ENCODE assay signal across 12 cellular contexts in genomic region chr1:184889902-184890301, GRCh38.
A peak's percentile ranks its signal among the peaks of the same experiment; 100 is the strongest.
DNase-seq lines count a peak whose midpoint lies in the region; ATAC-seq, FAIRE-seq and TF ChIP-seq lines count a peak whose summit lies in the region.
"Had no signal": no experiment of that assay in that cellular context is flagged by ENCODE, and none has a peak within 500 bp of the region (broad histone marks: within the 10 kb centered on the region; RNA-seq: fewer than 3 reads in every experiment).

No MANE protein-coding gene starts in this region.

- no peaks in the 10 kb centered on the region for H3K27me3 ChIP-seq in CD8-positive, alpha-beta memory T cell (ENCODE audit: insufficient read depth, low read length, poor library complexity, severe bottlenecking)
- H3K27me3 ChIP-seq in OCI-LY3 (ENCODE audit: low read depth, low read length) (no peaks in the 10 kb centered on the region), pancreas (no peaks in the 10 kb centered on the region), mesendoderm (ENCODE audit: insufficient read depth, low read length, poor library complexity) (no peaks in the 10 kb centered on the region)

- H3K4me3 ChIP-seq in CD8-positive, alpha-beta memory T cell (ENCODE audit: low read length) = no peak overlapping the region
- no peak overlapping the region for H3K4me3 ChIP-seq in OCI-LY3 (ENCODE audit: low read length)
- no peak overlapping the region for H3K4me3 ChIP-seq in pancreas
- no peak overlapping the region for H3K4me3 ChIP-seq in mesendoderm (ENCODE audit: low read length)

- H3K23ac ChIP-seq in mesendoderm (ENCODE audit: low read length) = no peak overlapping the region

- TF ChIP-seq CTCF in OCI-LY3 (IDR thresholded peaks at IDR 0.05; ENCODE audit: low read depth, low read length) (no peak), pancreas (IDR thresholded peaks at IDR 0.05) (no peak)

- POLR2A ChIA-PET in CD8-positive, alpha-beta memory T cell (lab: Charles Lee) = no interaction called here

- H3K27ac ChIP-seq in CD8-positive, alpha-beta memory T cell (ENCODE audit: low read depth, low read length) = peak overlapping the region; percentile 93
- H3K27ac ChIP-seq in OCI-LY3 (ENCODE audit: low read length) = peak overlapping the region; percentile 92
- H3K27ac ChIP-seq in pancreas = peak overlapping the region; percentile 6 to 72 (median 56)
- no peak overlapping the region for H3K27ac ChIP-seq in mesendoderm (ENCODE audit: low read depth, low read length)

- no peak overlapping the region for H4K8ac ChIP-seq in mesendoderm (ENCODE audit: low read depth, low read length)

- H3K9me3 ChIP-seq in CD8-positive, alpha-beta memory T cell (ENCODE audit: low read length) = no peaks in the 10 kb centered on the region
- H3K9me3 ChIP-seq in OCI-LY3 (ENCODE audit: insufficient read depth, low read length) (no peaks in the 10 kb centered on the region), pancreas (no peaks in the 10 kb centered on the region)

- WGBS in pancreas, 2 donors = 42 to 45% methylated on average over 3 of the region's 3 CpGs
- WGBS in mesendoderm (ENCODE audit: extremely low coverage, insufficient coverage, low lambda C conversion rate) = no CpG with 5 or more reads among the region's 3 CpGs

- no peak overlapping the region for H3K56ac ChIP-seq in mesendoderm (ENCODE audit: low read length)

- H4K20me1 ChIP-seq in OCI-LY3 (ENCODE audit: insufficient read depth, low read length) = no peaks in the 10 kb centered on the region

- no peaks in the 10 kb centered on the region for H3K79me1 ChIP-seq in mesendoderm (ENCODE audit: low read length)

- ATAC-seq in pancreas = peak in 3 of 4 donors; percentile 23 to 53 (median 32)
- ATAC-seq in GM19324 (IDR thresholded peaks at IDR 0.05; ENCODE audit: low FRiP score, unreplicated experiment) = no peak
- no peak for ATAC-seq in GM21447 (IDR thresholded peaks at IDR 0.05; ENCODE audit: unreplicated experiment)

- H3K36me3 ChIP-seq in CD8-positive, alpha-beta memory T cell (ENCODE audit: insufficient read depth, low read length) = no peaks in the 10 kb centered on the region
- H3K36me3 ChIP-seq in OCI-LY3 (replicated peaks; ENCODE audit: low read depth, low read length) (peaks cover 51% of the 10 kb centered on the region), pancreas (no peaks in the 10 kb centered on the region), mesendoderm (ENCODE audit: control insufficient read depth, insufficient read depth, low read length) (no peaks in the 10 kb centered on the region)

- H3K4me1 ChIP-seq in CD8-positive, alpha-beta memory T cell (ENCODE audit: insufficient read depth, low read length) = peaks cover 30% of the 10 kb centered on the region
- H3K4me1 ChIP-seq in OCI-LY3 (ENCODE audit: low read length) (peaks cover 78% of the 10 kb centered on the region), pancreas (peaks cover 23 to 40% (median 26%) of the 10 kb centered on the region in 3 donors), mesendoderm (ENCODE audit: control insufficient read depth, low read depth, low read length) (no peaks in the 10 kb centered on the region)

- CTCF ChIA-PET in CD8-positive, alpha-beta memory T cell (lab: Charles Lee) = interaction anchor here (1.1 to 2.1 kb wide), 6 partner anchors 13 to 92 kb away, joined by 3 to 5 read pairs (median 3); partner anchors contain the start of gene NIBAN1

- H2AK5ac ChIP-seq in mesendoderm (ENCODE audit: low read length) = no peak overlapping the region

- no peak for DNase-seq in CD8-positive, alpha-beta memory T cell
- DNase-seq in cerebellar cortex (ENCODE audit: low spot score) (peak; percentile 10), pancreas (no peak), mesendoderm (no peak), AG08396 (ENCODE audit: low spot score) (no peak)
- DNase-seq: activated CD8-positive, alpha-beta memory T cell treated with anti-CD3 and anti-CD28 coated beads, Interleukin-2, amount 50 U/mL, for 48 hours; occipital lobe; stimulated activated CD4-positive, alpha-beta T cell treated with anti-CD3 and anti-CD28 coated beads, Interleukin-4, amount 100 ng/mL, for 1 hour had no signal

- FAIRE-seq in pancreas (lab: Jason Lieb, UNC) = no peak

- peaks cover 69% of the 10 kb centered on the region for H3K79me2 ChIP-seq in OCI-LY3 (ENCODE audit: low read length)
- H3K79me2 ChIP-seq in mesendoderm (ENCODE audit: control insufficient read depth, insufficient read depth, low read length) = no peaks in the 10 kb centered on the region

- no peak overlapping the region for H3K18ac ChIP-seq in mesendoderm (ENCODE audit: low read length)

- H3K36me3 Mint-ChIP-seq in CD8-positive, alpha-beta memory T cell = peaks cover 18 to 67% (median 20%) of the 10 kb centered on the region in 3 donors

- H2AFZ ChIP-seq in OCI-LY3 (ENCODE audit: low read depth, low read length) = no peak overlapping the region

- no peak overlapping the region for H4K5ac ChIP-seq in mesendoderm (ENCODE audit: low read length)

- no peaks in the 10 kb centered on the region for H3K27me3 Mint-ChIP-seq in CD8-positive, alpha-beta memory T cell
- H3K27me3 Mint-ChIP-seq: IgD-negative memory B cell had no signal

- no peak overlapping the region for H2BK15ac ChIP-seq in mesendoderm (replicated peaks; ENCODE audit: low read depth)

- H2BK5ac ChIP-seq in mesendoderm (ENCODE audit: low read length) = no peak overlapping the region

- H3K27ac Mint-ChIP-seq in CD8-positive, alpha-beta memory T cell = peak overlapping the region; percentile 94 to 100 (median 96)
- H3K27ac Mint-ChIP-seq: IgD-negative memory B cell had no signal

- H3K4me3 Mint-ChIP-seq in CD8-positive, alpha-beta memory T cell = peak overlapping the region in 5 of 7 donors; percentile 5 to 61 (median 54)

- no peak overlapping the region for H2BK120ac ChIP-seq in mesendoderm (ENCODE audit: low read depth, low read length)

- H3K9me3 Mint-ChIP-seq in CD8-positive, alpha-beta memory T cell = no peaks in the 10 kb centered on the region
- H3K9me3 Mint-ChIP-seq: IgD-negative memory B cell had no signal

- H3K4me2 ChIP-seq in OCI-LY3 (ENCODE audit: low read length) (peak overlapping the region; percentile 76), mesendoderm (ENCODE audit: low read length) (no peak overlapping the region)

- H3K4ac ChIP-seq in mesendoderm (ENCODE audit: low read depth, low read length) = no peak overlapping the region

- intact Hi-C loops in pancreas (cut with DNase I) = no loop called here

- H3K9ac ChIP-seq in OCI-LY3 (ENCODE audit: low read length) = peak overlapping the region; percentile 62
- no peak overlapping the region for H3K9ac ChIP-seq in mesendoderm (ENCODE audit: low read length)

- H3K4me1 Mint-ChIP-seq in CD8-positive, alpha-beta memory T cell = peaks cover 35 to 76% (median 66%) of the 10 kb centered on the region in 3 donors

Comparison
In these comparisons a context has a peak if more than half of its experiments do, and no peak if none do; other contexts are left out.
1. ATAC-seq: peak in pancreas (3 of 4); none in GM19324 (single experiment) and GM21447 (single experiment).